ENCODE assay signal across 29 cellular contexts in the genomic region with DNA sequence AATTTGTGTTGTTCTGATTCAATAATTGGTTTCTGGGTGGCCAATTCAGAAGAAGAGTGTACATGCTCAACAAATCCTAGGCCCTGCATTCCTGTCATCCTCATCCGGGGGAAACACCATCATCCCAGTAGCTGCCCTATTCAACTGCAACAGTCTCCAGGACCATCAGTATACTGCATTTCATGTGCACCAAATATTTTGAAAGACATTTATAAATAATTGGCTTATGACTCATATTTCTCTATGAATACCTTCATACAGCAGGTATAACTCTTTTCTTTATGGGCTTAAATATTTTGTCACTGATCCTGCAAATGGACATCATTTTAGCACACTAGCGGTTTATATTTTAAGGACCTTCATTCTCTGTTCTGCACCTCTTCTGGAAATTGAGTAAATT. TPM values are rescaled to one million over a fixed set of nuclear protein-coding genes. Genes with fewer than 3 reads are reported as not detected.
"Had no signal": no experiment of that assay in that cellular context is flagged by ENCODE, and none has a peak within 500 bp of the region (broad histone marks: within the 10 kb centered on the region; RNA-seq: fewer than 3 reads in every experiment).

No MANE protein-coding gene starts in this region.

- H3K9me3 Mint-ChIP-seq: natural killer cell treated with Interleukin-12 subunit alpha and Interleukin-12 subunit beta and Interleukin-15 and Interleukin-18, amount 100 ng/mL, for 72 hours; stimulated activated naive B cell treated with anti-CD40 and anti-IgM and Interleukin-4, amounts not matched to agents 10 μg/mL and 1 μg/mL and 100 μg/mL, for 72 hours had no signal

- H3K4me1 ChIP-seq: prostate gland, stomach, suprapubic skin, tibial artery, uterus had no signal

- H3K36me3 Mint-ChIP-seq: immature natural killer cell; naive thymus-derived CD4-positive, alpha-beta T cell; natural killer cell treated with Interleukin-12 subunit alpha and Interleukin-12 subunit beta and Interleukin-15 and Interleukin-18, amount 100 ng/mL, for 72 hours; stimulated activated naive B cell treated with anti-CD40 and anti-IgM and Interleukin-4, amounts not matched to agents 10 μg/mL and 1 μg/mL and 100 μg/mL, for 72 hours had no signal

- H3K36me3 ChIP-seq: ovary, prostate gland, stomach, suprapubic skin, thoracic aorta, tibial artery, uterus had no signal

- DNase-seq: hypothalamus; immature natural killer cell; kidney; left colon; left ventricle myocardium inferior; midbrain; mucosa of descending colon; naive thymus-derived CD4-positive, alpha-beta T cell; ovary; retina; right cardiac atrium; stimulated activated CD4-positive, alpha-beta T cell treated with anti-CD3 and anti-CD28 coated beads, Interleukin-12 subunit alpha, Interleukin-12 subunit beta, amount 100 ng/mL, for 4 hours; stimulated activated CD4-positive, alpha-beta T cell treated with anti-CD3 and anti-CD28 coated beads, Interleukin-15, amount 100 ng/mL, for 24 hours; stimulated activated CD4-positive, alpha-beta T cell treated with anti-CD3 and anti-CD28 coated beads, Interleukin-2, amount 100 ng/mL, for 24 hours; stimulated activated CD4-positive, alpha-beta T cell treated with anti-CD3 and anti-CD28 coated beads, Interleukin-4, amount 100 ng/mL, for 1 hour; stimulated activated naive B cell treated with anti-CD40 and anti-IgM and Interleukin-4, amounts not matched to agents 10 μg/mL and 1 μg/mL and 100 μg/mL, for 72 hours; stimulated activated naive CD8-positive, alpha-beta T cell treated with anti-CD3 and anti-CD28 coated beads, Interleukin-15, Interleukin-2, amounts not matched to agents 100 U/mL and 50 U/mL, for 24 hours; stomach; tibial artery; trophoblast cell; upper lobe of right lung; uterus had no signal

- ATAC-seq: left colon; mucosa of descending colon; naive thymus-derived CD4-positive, alpha-beta T cell; natural killer cell treated with Interleukin-12 subunit alpha and Interleukin-12 subunit beta and Interleukin-15 and Interleukin-18, amount 100 ng/mL, for 72 hours; right cardiac atrium; sciatic nerve; stimulated activated naive B cell treated with anti-CD40 and anti-IgM and Interleukin-4, amounts not matched to agents 10 μg/mL and 1 μg/mL and 100 μg/mL, for 72 hours; stimulated activated naive CD8-positive, alpha-beta T cell treated with anti-CD3 and anti-CD28 coated beads, Interleukin-15, Interleukin-2, amounts not matched to agents 100 U/mL and 50 U/mL, for 24 hours; upper lobe of right lung had no signal

- H3K27ac Mint-ChIP-seq: immature natural killer cell; naive thymus-derived CD4-positive, alpha-beta T cell; natural killer cell treated with Interleukin-12 subunit alpha and Interleukin-12 subunit beta and Interleukin-15 and Interleukin-18, amount 100 ng/mL, for 72 hours; stimulated activated naive B cell treated with anti-CD40 and anti-IgM and Interleukin-4, amounts not matched to agents 10 μg/mL and 1 μg/mL and 100 μg/mL, for 72 hours had no signal

- H3K4me1 Mint-ChIP-seq: immature natural killer cell; naive thymus-derived CD4-positive, alpha-beta T cell had no signal

- H3K27ac ChIP-seq: left ventricle myocardium inferior, ovary, prostate gland, skin epidermis, stomach, suprapubic skin, thoracic aorta, tibial artery, upper lobe of right lung, uterus had no signal

- H3K27me3 ChIP-seq: ovary, stomach, suprapubic skin, tibial artery, upper lobe of right lung, uterus had no signal

- H3K9me3 ChIP-seq: left ventricle myocardium inferior, mucosa of descending colon, ovary, prostate gland, stomach, suprapubic skin, thoracic aorta, tibial artery, upper lobe of right lung, uterus had no signal

- H3K4me3 ChIP-seq: left ventricle myocardium inferior, lung, mucosa of descending colon, ovary, prostate gland, skin epidermis, stomach, suprapubic skin, thoracic aorta, tibial artery, upper lobe of right lung, uterus had no signal

- H3K27me3 Mint-ChIP-seq: naive thymus-derived CD4-positive, alpha-beta T cell; natural killer cell treated with Interleukin-12 subunit alpha and Interleukin-12 subunit beta and Interleukin-15 and Interleukin-18, amount 100 ng/mL, for 72 hours; stimulated activated naive B cell treated with anti-CD40 and anti-IgM and Interleukin-4, amounts not matched to agents 10 μg/mL and 1 μg/mL and 100 μg/mL, for 72 hours had no signal

- H3K4me3 Mint-ChIP-seq: immature natural killer cell; naive thymus-derived CD4-positive, alpha-beta T cell; natural killer cell treated with Interleukin-12 subunit alpha and Interleukin-12 subunit beta and Interleukin-15 and Interleukin-18, amount 100 ng/mL, for 72 hours; stimulated activated naive B cell treated with anti-CD40 and anti-IgM and Interleukin-4, amounts not matched to agents 10 μg/mL and 1 μg/mL and 100 μg/mL, for 72 hours had no signal

RNA-seq across cellular contexts. Expression of a gene that starts 38.0 kb away (rescaled TPM):
- total RNA-seq: natural killer cell treated with Interleukin-12 subunit alpha and Interleukin-12 subunit beta and Interleukin-15 and Interleukin-18, amount 100 ng/mL, for 72 hours had no signal
